2 cellular contexts compared by ENCODE assay signal in genomic region chr5:42974546-42974945, GRCh38.
TF ChIP-seq lines count a peak whose summit lies in the region.

No MANE protein-coding gene starts in this region.

TF ChIP-seq in SK-N-SH, 30 proteins besides CTCF, POLR2A, EP300 and RAD21 (continued from another document):
- TF ChIP-seq MEF2A (IDR thresholded peaks at IDR 0.05; ENCODE audit: borderline replicate concordance, low read depth) (no peak), NRF1 (IDR thresholded peaks at IDR 0.05; ENCODE audit: low read depth, low read length) (no peak), JUND (IDR thresholded peaks at IDR 0.05) (no peak), RFX5 (IDR thresholded peaks at IDR 0.05; ENCODE audit: low read length) (no peak), SIN3A (IDR thresholded peaks at IDR 0.05; ENCODE audit: borderline replicate concordance, low read depth, low read length) (no peak), USF1 (IDR thresholded peaks at IDR 0.05; ENCODE audit: borderline replicate concordance, low read depth) (no peak), SMC3 (IDR thresholded peaks at IDR 0.05; ENCODE audit: low read depth, low read length) (no peak)
- TF ChIP-seq, protein P1, sequence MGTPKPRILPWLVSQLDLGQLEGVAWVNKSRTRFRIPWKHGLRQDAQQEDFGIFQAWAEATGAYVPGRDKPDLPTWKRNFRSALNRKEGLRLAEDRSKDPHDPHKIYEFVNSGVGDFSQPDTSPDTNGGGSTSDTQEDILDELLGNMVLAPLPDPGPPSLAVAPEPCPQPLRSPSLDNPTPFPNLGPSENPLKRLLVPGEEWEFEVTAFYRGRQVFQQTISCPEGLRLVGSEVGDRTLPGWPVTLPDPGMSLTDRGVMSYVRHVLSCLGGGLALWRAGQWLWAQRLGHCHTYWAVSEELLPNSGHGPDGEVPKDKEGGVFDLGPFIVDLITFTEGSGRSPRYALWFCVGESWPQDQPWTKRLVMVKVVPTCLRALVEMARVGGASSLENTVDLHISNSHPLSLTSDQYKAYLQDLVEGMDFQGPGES (IDR thresholded peaks at IDR 0.05; ENCODE audit: low read depth, low read length): no peak

TF ChIP-seq in SK-N-SH treated with all-trans-retinoic acid at 6 μM for 48 hours, 23 proteins besides CTCF, POLR2A, EP300 and RAD21 (continued from another document):
- TF ChIP-seq CREB5 (CRISPR knock-in tag; IDR thresholded peaks at IDR 0.05; ENCODE audit: low read depth) (no peak), ZFP30 (CRISPR knock-in tag; IDR thresholded peaks at IDR 0.05) (no peak), CSRNP3 (CRISPR knock-in tag; IDR thresholded peaks at IDR 0.05) (no peak), PATZ1 (CRISPR knock-in tag; IDR thresholded peaks at IDR 0.05; ENCODE audit: borderline replicate concordance) (no peak), GLIS3 (CRISPR knock-in tag; IDR thresholded peaks at IDR 0.05) (no peak), ESRRG (CRISPR knock-in tag; IDR thresholded peaks at IDR 0.05) (no peak), ARNTL (CRISPR knock-in tag; IDR thresholded peaks at IDR 0.05; ENCODE audit: borderline replicate concordance, low read depth) (no peak)
